20 cellular contexts compared by ENCODE assay signal in genomic region chr18:48057018-48057417, GRCh38.
A peak's percentile ranks its signal among the peaks of the same experiment; 100 is the strongest.
DNase-seq lines count a peak whose midpoint lies in the region; ATAC-seq, FAIRE-seq and TF ChIP-seq lines count a peak whose summit lies in the region.
"Had no signal": no experiment of that assay in that cellular context is flagged by ENCODE, and none has a peak within 500 bp of the region (broad histone marks: within the 10 kb centered on the region; RNA-seq: fewer than 3 reads in every experiment).

No MANE protein-coding gene starts in this region.

- H3K27ac ChIP-seq in HEK293 (ENCODE audit: extremely low read depth, low read depth, low read length) (no peak overlapping the region), K562 (ENCODE audit: extremely low read depth, low read depth, low read length) (no peak overlapping the region)
- H3K27ac ChIP-seq: BLaER1 had no signal

- TF ChIP-seq EP300 in K562 (IDR thresholded peaks at IDR 0.05; ENCODE audit: low read length) = no peak

- no peak overlapping the region for H3K4me3 ChIP-seq in HEK293 (ENCODE audit: low read depth, low read length)
- H3K4me3 ChIP-seq in K562 = no peak overlapping the region
- H3K4me3 ChIP-seq: BLaER1 had no signal

- H2AFZ ChIP-seq in K562 (ENCODE audit: low read depth, low read length) = no peak overlapping the region

- peaks cover under 1 to 25% of the 10 kb centered on the region in 2 experiments; a peak in 3 of 5 replicates for H3K27me3 ChIP-seq in K562 (ENCODE audit: control insufficient read depth in 2 of 2, insufficient read depth in 2 of 2, low read length in 2 of 2)
- H3K27me3 ChIP-seq: BE2C, BLaER1 had no signal

- H3K9me3 ChIP-seq in HEK293 (ENCODE audit: control insufficient read depth, insufficient read depth, low read depth, low read length) (no peaks in the 10 kb centered on the region), K562 (replicated peaks; ENCODE audit: control insufficient read depth, insufficient read depth, low read depth, low read length) (no peaks in the 10 kb centered on the region)
- H3K9me3 ChIP-seq: BE2C, BLaER1 had no signal

- no peak for TF ChIP-seq POLR2A in K562 (conservative IDR thresholded peaks at IDR 0.05)

- DNase-seq in D721Med (ENCODE audit: insufficient read length, low spot score) (no peak), K562 (ENCODE audit: extremely low read depth in 1 of 4, low spot score in 3 of 4) (no peak), retina (no peak), NCI-H82 (lab: John Stamatoyannopoulos, UW) (no peak)
- DNase-seq: 8988T; ACHN; BE2C; C1 segment of cervical spinal cord; CD4-positive, alpha-beta memory T cell; CD4-positive, CD25-positive, alpha-beta regulatory T cell; CD8-positive, alpha-beta memory T cell; COR-L47; DMS79 treated with DMSO at 0.1 percent for 48 hours; GF-D8 had no signal

- POLR2A ChIA-PET in HEK293 (lab: Yijun Ruan, JAX) (interaction anchor here (0.6 kb wide), 1 partner anchor 99 kb away, joined by 3 read pairs; no protein-coding TSS in a partner anchor), K562 (lab: Yijun Ruan, JAX) (no interaction called here)

- CTCF ChIA-PET in HEK293 (lab: Yijun Ruan, JAX) = no interaction called here
- CTCF ChIA-PET in K562 (lab: Yijun Ruan, JAX; ENCODE audit: low intra/inter-chr PET ratio) = no interaction called here

- no TSS peak for BruUV-seq in K562 (replicated peaks; lab: Mats Ljungman, UMichigan)

- TF ChIP-seq CTCF in D721Med (IDR thresholded peaks at IDR 0.05; ENCODE audit: insufficient read depth, missing control alignments) (no peak), HEK293 (tag by site-specific recombination; IDR thresholded peaks at IDR 0.05) (no peak), K562 (IDR thresholded peaks at IDR 0.05 in 2 of 3, conservative IDR thresholded peaks at IDR 0.05 in 1 of 3; ENCODE audit: insufficient read depth in 2 of 3, low read depth in 1 of 3, low read length in 3 of 3) (no peak)

- H3K4me2 ChIP-seq in K562 (ENCODE audit: insufficient read depth, low read length) = no peak overlapping the region
- H3K4me2 ChIP-seq: BLaER1 had no signal

- H3K9ac ChIP-seq in K562 (ENCODE audit: insufficient read depth in 1 of 2, low read depth in 2 of 2, low read length in 2 of 2) = no peak overlapping the region
- H3K9ac ChIP-seq: BLaER1 had no signal

- intact Hi-C loops in K562 (cut with micrococcal nuclease) = no loop called here

- H3K79me2 ChIP-seq in K562 (ENCODE audit: control insufficient read depth, insufficient read depth, low read length) = no peaks in the 10 kb centered on the region

- no peak for ATAC-seq in K562
- ATAC-seq in GM21390 (IDR thresholded peaks at IDR 0.05; ENCODE audit: unreplicated experiment) = no peak

- no peaks in the 10 kb centered on the region; the same call in 1 of the 2 replicates for H3K4me1 ChIP-seq in HEK293 (ENCODE audit: control insufficient read depth, insufficient read depth, low read length)
- H3K4me1 ChIP-seq in K562 (replicated peaks in 1 of 2; ENCODE audit: control insufficient read depth in 2 of 2, insufficient read depth in 2 of 2, low read length in 2 of 2) = peaks cover 4 to 8% of the 10 kb centered on the region in 2 experiments; a peak in 3 of 5 replicates
- H3K4me1 ChIP-seq: BE2C, BLaER1 had no signal

- in situ Hi-C loops in K562 (cut with MboI) = no loop called here

- no peaks in the 10 kb centered on the region for H4K20me1 ChIP-seq in K562 (replicated peaks; ENCODE audit: control insufficient read depth, insufficient read depth, low read length)
- H4K20me1 ChIP-seq: BLaER1 had no signal

- H3K36me3 ChIP-seq in HEK293 (ENCODE audit: control insufficient read depth in 2 of 2, insufficient read depth in 1 of 2, low read length in 2 of 2) (no peaks in the 10 kb centered on the region), K562 (ENCODE audit: control insufficient read depth, insufficient read depth, low read length) (no peaks in the 10 kb centered on the region)
- H3K36me3 ChIP-seq: BE2C, BLaER1 had no signal

- no peak for TF ChIP-seq RAD21 in K562 (CRISPR knock-in tag; conservative IDR thresholded peaks at IDR 0.05 in 1 of 2, IDR thresholded peaks at IDR 0.05 in 1 of 2)

- no peaks in the 10 kb centered on the region for H3K9me1 ChIP-seq in K562 (ENCODE audit: control insufficient read depth, insufficient read depth, low read length)

- FAIRE-seq in D721Med (lab: Jason Lieb, UNC) (peak; percentile 76), K562 (lab: Jason Lieb, UNC) (no peak)
- FAIRE-seq: A204.1, GM12891, GM19239 had no signal

TF ChIP-seq in HEK293, 187 proteins besides CTCF, POLR2A, EP300 and RAD21:
- TF ChIP-seq ZNF146 (tag by site-specific recombination; IDR thresholded peaks at IDR 0.05) (peak; percentile 45; the same call in 1 of the 2 replicates), KLF16 (tag by site-specific recombination; IDR thresholded peaks at IDR 0.05) (no peak)

TF ChIP-seq in K562, 482 proteins besides CTCF, POLR2A, EP300 and RAD21 (continues in another document):
- TF ChIP-seq ZNF518B (CRISPR knock-in tag; IDR thresholded peaks at IDR 0.05) (no peak), MAFG (tag; conservative IDR thresholded peaks at IDR 0.05) (0 out of 2 replicates have a peak, but pooled peaks have one; percentile 18), ZNF146 (CRISPR knock-in tag; IDR thresholded peaks at IDR 0.05; ENCODE audit: unreplicated experiment) (peak; percentile 59), RBBP5 (IDR thresholded peaks at IDR 0.05; ENCODE audit: borderline replicate concordance, insufficient read depth, low read length, poor library complexity, severe bottlenecking) (no peak), ZNF316 (IDR thresholded peaks at IDR 0.05) (peak; percentile 59), MAFF (IDR thresholded peaks at IDR 0.05; ENCODE audit: low read length) (no peak), ZKSCAN8 (CRISPR knock-in tag; IDR thresholded peaks at IDR 0.05) (no peak)
- TF ChIP-seq, protein P1, sequence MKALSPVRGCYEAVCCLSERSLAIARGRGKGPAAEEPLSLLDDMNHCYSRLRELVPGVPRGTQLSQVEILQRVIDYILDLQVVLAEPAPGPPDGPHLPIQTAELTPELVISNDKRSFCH (CRISPR knock-in tag; IDR thresholded peaks at IDR 0.05) = no peak
- TF ChIP-seq, protein P1 (tag; IDR thresholded peaks at IDR 0.05) = no peak
- TF ChIP-seq, protein P2, sequence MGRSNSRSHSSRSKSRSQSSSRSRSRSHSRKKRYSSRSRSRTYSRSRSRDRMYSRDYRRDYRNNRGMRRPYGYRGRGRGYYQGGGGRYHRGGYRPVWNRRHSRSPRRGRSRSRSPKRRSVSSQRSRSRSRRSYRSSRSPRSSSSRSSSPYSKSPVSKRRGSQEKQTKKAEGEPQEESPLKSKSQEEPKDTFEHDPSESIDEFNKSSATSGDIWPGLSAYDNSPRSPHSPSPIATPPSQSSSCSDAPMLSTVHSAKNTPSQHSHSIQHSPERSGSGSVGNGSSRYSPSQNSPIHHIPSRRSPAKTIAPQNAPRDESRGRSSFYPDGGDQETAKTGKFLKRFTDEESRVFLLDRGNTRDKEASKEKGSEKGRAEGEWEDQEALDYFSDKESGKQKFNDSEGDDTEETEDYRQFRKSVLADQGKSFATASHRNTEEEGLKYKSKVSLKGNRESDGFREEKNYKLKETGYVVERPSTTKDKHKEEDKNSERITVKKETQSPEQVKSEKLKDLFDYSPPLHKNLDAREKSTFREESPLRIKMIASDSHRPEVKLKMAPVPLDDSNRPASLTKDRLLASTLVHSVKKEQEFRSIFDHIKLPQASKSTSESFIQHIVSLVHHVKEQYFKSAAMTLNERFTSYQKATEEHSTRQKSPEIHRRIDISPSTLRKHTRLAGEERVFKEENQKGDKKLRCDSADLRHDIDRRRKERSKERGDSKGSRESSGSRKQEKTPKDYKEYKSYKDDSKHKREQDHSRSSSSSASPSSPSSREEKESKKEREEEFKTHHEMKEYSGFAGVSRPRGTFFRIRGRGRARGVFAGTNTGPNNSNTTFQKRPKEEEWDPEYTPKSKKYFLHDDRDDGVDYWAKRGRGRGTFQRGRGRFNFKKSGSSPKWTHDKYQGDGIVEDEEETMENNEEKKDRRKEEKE (IDR thresholded peaks at IDR 0.05; ENCODE audit: borderline replicate concordance in 1 of 2, control insufficient read depth in 1 of 2, low read depth in 2 of 2, low read length in 1 of 2) = no peak
- TF ChIP-seq, protein P3, sequence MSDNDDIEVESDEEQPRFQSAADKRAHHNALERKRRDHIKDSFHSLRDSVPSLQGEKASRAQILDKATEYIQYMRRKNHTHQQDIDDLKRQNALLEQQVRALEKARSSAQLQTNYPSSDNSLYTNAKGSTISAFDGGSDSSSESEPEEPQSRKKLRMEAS (CRISPR knock-in tag; IDR thresholded peaks at IDR 0.05) = no peak
